Comparison of ENCODE assay signal across 21 cellular contexts in the genomic region with DNA sequence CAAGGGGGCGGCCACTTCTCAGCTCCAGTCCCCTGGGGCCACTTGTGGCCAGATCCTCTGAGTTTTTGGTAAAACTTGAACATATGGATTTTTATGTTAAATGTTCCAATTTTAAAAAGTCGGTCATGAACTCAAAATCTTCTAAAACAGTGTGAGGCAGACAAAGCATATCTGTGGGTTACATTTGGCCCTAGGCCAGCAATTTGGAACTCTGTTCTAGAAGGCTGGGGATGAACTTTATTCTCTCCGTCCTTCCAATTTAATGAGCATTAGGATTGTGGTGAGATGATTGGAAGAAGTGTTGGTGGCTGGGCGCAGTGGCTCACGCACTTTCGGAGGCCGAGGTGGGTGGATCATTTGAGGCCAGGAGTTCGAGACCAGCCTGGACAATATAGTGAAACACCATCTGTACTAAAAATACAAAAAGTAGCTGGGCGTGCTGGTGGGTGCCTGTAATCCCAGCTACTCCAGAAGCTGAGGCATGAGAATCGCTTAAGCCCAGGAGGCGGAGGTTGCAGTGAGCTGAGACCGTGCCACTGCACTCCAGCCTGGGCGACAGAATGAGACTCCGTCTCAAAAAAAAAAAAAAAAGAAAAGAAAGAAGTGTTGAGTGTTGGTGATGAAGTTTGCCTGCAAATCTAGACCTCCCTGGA. TPM values are rescaled to one million over a fixed set of nuclear protein-coding genes. Genes with fewer than 3 reads are reported as not detected.
DNase-seq lines count a peak whose midpoint lies in the region; ATAC-seq and TF ChIP-seq lines count a peak whose summit lies in the region.
"Had no signal": no experiment of that assay in that cellular context is flagged by ENCODE, and none has a peak within 500 bp of the region (broad histone marks: within the 10 kb centered on the region; RNA-seq: fewer than 3 reads in every experiment).

No MANE protein-coding gene starts in this region.

- CTCF ChIA-PET in RWPE1 (lab: Yijun Ruan, JAX) = interaction anchor here (0.6 kb wide), 1 partner anchor 141 kb away, joined by 4 read pairs; no protein-coding TSS in a partner anchor
- CTCF ChIA-PET in activated CD8-positive, alpha-beta T cell treated with anti-CD3 and anti-CD28 coated beads for 36 hours (lab: Charles Lee) = interaction anchor here (1.7 kb wide), 1 partner anchor 9 kb away, joined by 5 read pairs; no protein-coding TSS in a partner anchor

- H3K27me3 Mint-ChIP-seq in GM23338 (ENCODE audit: insufficient read depth, low read depth, poor library complexity) (peaks cover 9% of the 10 kb centered on the region), osteocyte (ENCODE audit: unreplicated experiment) (no peaks in the 10 kb centered on the region)
- H3K27me3 Mint-ChIP-seq in activated CD8-positive, alpha-beta T cell treated with anti-CD3 and anti-CD28 coated beads for 36 hours = no peaks in the 10 kb centered on the region

- intact Hi-C loops in activated CD8-positive, alpha-beta T cell treated with anti-CD3 and anti-CD28 coated beads for 36 hours (cut with micrococcal nuclease) = no loop called here

- H3K4me1 ChIP-seq in GM23338 (ENCODE audit: insufficient read depth) = peaks cover 8% of the 10 kb centered on the region; the same call in 1 of the 2 replicates

- no peak for ATAC-seq in GM23338
- no peak for ATAC-seq in activated CD8-positive, alpha-beta T cell treated with anti-CD3 and anti-CD28 coated beads for 36 hours

- 0 out of 2 replicates have a peak overlapping the region, but pooled peaks have one; percentile 55 for H3K27ac ChIP-seq in GM23338 (ENCODE audit: low read depth)
- peak overlapping the region; percentile 83 for H3K27ac ChIP-seq in RWPE1
- H3K27ac ChIP-seq: VCaP had no signal

- H3K27ac Mint-ChIP-seq in GM23338 (no peak overlapping the region), osteocyte (ENCODE audit: unreplicated experiment) (peak overlapping the region; percentile 35)
- no peak overlapping the region for H3K27ac Mint-ChIP-seq in activated CD8-positive, alpha-beta T cell treated with anti-CD3 and anti-CD28 coated beads for 36 hours

- TF ChIP-seq CTCF in GM23338 (conservative IDR thresholded peaks at IDR 0.05; ENCODE audit: low read depth in 2 of 2) (no peak), RWPE1 (conservative IDR thresholded peaks at IDR 0.05; ENCODE audit: low read depth) (no peak), fibroblast of pulmonary artery (IDR thresholded peaks at IDR 0.05; ENCODE audit: low read length, missing control alignments) (no peak), osteocyte (IDR thresholded peaks at IDR 0.05) (no peak)
- no peak for TF ChIP-seq CTCF in activated CD8-positive, alpha-beta T cell treated with anti-CD3 and anti-CD28 coated beads for 36 hours (IDR thresholded peaks at IDR 0.05)

- peaks cover 35% of the 10 kb centered on the region for H3K79me2 ChIP-seq in GM23338 (replicated peaks; ENCODE audit: insufficient read depth)

- DNase-seq in GM23338 (ENCODE audit: low spot score) (no peak), RWPE1 (ENCODE audit: low spot score) (no peak), fibroblast of pulmonary artery (ENCODE audit: low read depth) (peak; percentile 21), osteocyte (ENCODE audit: extremely low spot score, unreplicated experiment) (no peak), NCI-H2171 (lab: John Stamatoyannopoulos, UW) (no peak), SHP77 treated with DMSO at 0.1 percent for 48 hours (lab: John Stamatoyannopoulos, UW) (no peak), kidney tubule cell (ENCODE audit: low spot score) (no peak)
- no peak for DNase-seq in activated CD8-positive, alpha-beta T cell treated with anti-CD3 and anti-CD28 coated beads for 36 hours
- DNase-seq: activated CD4-positive, alpha-beta T cell treated with anti-CD3 and anti-CD28 coated beads, Interleukin-2, amount 50 U/mL, for 48 hours; activated naive CD4-positive, alpha-beta T cell treated with anti-CD3 and anti-CD28 coated beads, Interleukin-2, amount 50 U/mL, for 16 hours; activated T-cell treated with anti-CD3 and anti-CD28 coated beads for 4 hours; DND-41; kidney; NCI-H1092 treated with DMSO at 0.1 percent for 48 hours; NCI-H2081; NCI-H510A; SIG-M5; spleen; stimulated activated CD4-positive, alpha-beta T cell treated with anti-CD3 and anti-CD28 coated beads, Interleukin-4, amount 100 ng/mL, for 4 hours; T-helper 2 cell had no signal

- H3K36me3 Mint-ChIP-seq in GM23338 (ENCODE audit: low read depth) (peaks cover 12% of the 10 kb centered on the region), osteocyte (ENCODE audit: unreplicated experiment) (no peaks in the 10 kb centered on the region)
- peaks cover 12% of the 10 kb centered on the region for H3K36me3 Mint-ChIP-seq in activated CD8-positive, alpha-beta T cell treated with anti-CD3 and anti-CD28 coated beads for 36 hours (ENCODE audit: low read depth)

- peaks cover 10% of the 10 kb centered on the region for H3K4me1 Mint-ChIP-seq in GM23338
- H3K4me1 Mint-ChIP-seq in osteocyte (ENCODE audit: unreplicated experiment) = peaks cover 39% of the 10 kb centered on the region
- peaks cover 15% of the 10 kb centered on the region for H3K4me1 Mint-ChIP-seq in activated CD8-positive, alpha-beta T cell treated with anti-CD3 and anti-CD28 coated beads for 36 hours (ENCODE audit: low read depth)

- H2AFZ ChIP-seq in GM23338 = no peak overlapping the region

- POLR2A ChIA-PET in RWPE1 (lab: Yijun Ruan, JAX; ENCODE audit: low non-redundant PET) = no interaction called here
- POLR2A ChIA-PET in activated CD8-positive, alpha-beta T cell treated with anti-CD3 and anti-CD28 coated beads for 36 hours (lab: Charles Lee) = interaction anchor here (0.9 to 1.8 kb wide), 2 partner anchors 9 to 17 kb away, joined by 3 to 4 read pairs; no protein-coding TSS in a partner anchor

- H3F3A ChIP-seq in GM23338 (replicated peaks; ENCODE audit: low read depth) = no peaks in the 10 kb centered on the region

- no peaks in the 10 kb centered on the region for H3K27me3 ChIP-seq in GM23338 (ENCODE audit: insufficient read depth)
- H3K27me3 ChIP-seq: spleen had no signal

- H3K4me3 ChIP-seq in GM23338 = no peak overlapping the region
- no peak overlapping the region for H3K4me3 ChIP-seq in fibroblast of pulmonary artery (replicated peaks; ENCODE audit: low read depth, low read length)
- H3K4me3 ChIP-seq: spleen had no signal

- peaks cover 14% of the 10 kb centered on the region for H4K20me1 ChIP-seq in GM23338 (replicated peaks; ENCODE audit: insufficient read depth)

- H3K9me3 Mint-ChIP-seq in GM23338 (no peaks in the 10 kb centered on the region), osteocyte (ENCODE audit: unreplicated experiment) (no peaks in the 10 kb centered on the region)
- H3K9me3 Mint-ChIP-seq in activated CD8-positive, alpha-beta T cell treated with anti-CD3 and anti-CD28 coated beads for 36 hours = no peaks in the 10 kb centered on the region

- no peaks in the 10 kb centered on the region for H3K36me3 ChIP-seq in GM23338 (ENCODE audit: insufficient read depth)
- H3K36me3 ChIP-seq: spleen had no signal

- no peak overlapping the region for H3K4me2 ChIP-seq in GM23338

- no peaks in the 10 kb centered on the region for H3K9me2 ChIP-seq in GM23338 (ENCODE audit: insufficient read depth)

- H3K4me3 Mint-ChIP-seq in GM23338 (no peak overlapping the region), osteocyte (ENCODE audit: unreplicated experiment) (no peak overlapping the region)
- H3K4me3 Mint-ChIP-seq in activated CD8-positive, alpha-beta T cell treated with anti-CD3 and anti-CD28 coated beads for 36 hours = no peak overlapping the region

TF ChIP-seq in GM23338, 12 proteins besides CTCF, POLR2A, EP300 and RAD21 (continues in another document):
- TF ChIP-seq ZNF114 (CRISPR knock-in tag; IDR thresholded peaks at IDR 0.05) (no peak), EZH2phosphoT487 (IDR thresholded peaks at IDR 0.05; ENCODE audit: unreplicated experiment) (no peak), ZNF331 (CRISPR knock-in tag; IDR thresholded peaks at IDR 0.05; ENCODE audit: low read depth) (no peak), ETS1 (IDR thresholded peaks at IDR 0.05) (no peak), CREB1 (CRISPR knock-in tag; IDR thresholded peaks at IDR 0.05; ENCODE audit: low read depth) (no peak)

RNA-seq across cellular contexts. Expression of gene PPP1CC, which starts 3.1 kb away (rescaled TPM):
- 501 and 577 TPM in 2 replicates for total RNA-seq in GM23338 (2014; rRNA removed; shearing (Covaris generic))
- 272 and 276 TPM in 2 replicates for polyA plus RNA-seq in GM23338 (2016; fragmentation: Nextera tagmentation; extraction: Ambion mirVana)
- 99.0 and 102 TPM in 2 replicates for total RNA-seq in osteocyte
- 100 to 1,000 TPM; 242 to 244 TPM for total RNA-seq in activated CD8-positive, alpha-beta T cell treated with anti-CD3 and anti-CD28 coated beads for 36 hours

RNA-seq across cellular contexts. Expression of gene HVCN1, which starts 56.8 kb away (rescaled TPM):
- 10.7 and 11.8 TPM in 2 replicates for total RNA-seq in GM23338 (2014; rRNA removed; shearing (Covaris generic))
- polyA plus RNA-seq in GM23338 (2016; fragmentation: Nextera tagmentation; extraction: Ambion mirVana) = 10.1 and 10.4 TPM in 2 replicates
- 0.76 and 0.94 TPM in 2 replicates for total RNA-seq in osteocyte
- 10 to 100 TPM; 23.0 to 24.2 TPM for total RNA-seq in activated CD8-positive, alpha-beta T cell treated with anti-CD3 and anti-CD28 coated beads for 36 hours
